Comparison of ENCODE assay signal across 10 cellular contexts in the genomic region with DNA sequence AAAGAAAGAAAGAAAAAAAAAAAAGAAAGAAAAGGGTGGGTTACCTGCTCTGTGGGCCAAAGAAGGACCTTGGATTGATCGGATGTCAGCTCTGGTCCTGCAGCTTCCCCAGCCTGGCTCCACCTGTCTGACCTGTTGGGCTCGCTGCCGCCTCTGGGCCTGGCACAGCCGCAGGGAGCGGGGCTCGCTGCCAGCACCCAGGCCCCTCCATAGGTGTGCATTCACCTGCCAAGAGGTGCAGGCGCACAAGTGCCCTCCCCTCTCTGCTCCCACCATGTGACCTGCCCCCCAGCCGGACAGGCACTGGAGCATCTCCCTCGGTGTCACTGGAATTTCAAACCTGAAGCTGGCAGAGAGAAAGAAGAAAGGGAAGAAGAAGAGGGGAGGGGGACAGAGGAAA. TPM values are rescaled to one million over a fixed set of nuclear protein-coding genes. Genes with fewer than 3 reads are reported as not detected.
DNase-seq lines count a peak whose midpoint lies in the region; ATAC-seq and TF ChIP-seq lines count a peak whose summit lies in the region.
"Had no signal": no experiment of that assay in that cellular context is flagged by ENCODE, and none has a peak within 500 bp of the region (broad histone marks: within the 10 kb centered on the region; RNA-seq: fewer than 3 reads in every experiment).

No MANE protein-coding gene starts in this region.

- peak; percentile 72; the same call in 1 of the 2 replicates for TF ChIP-seq EP300 in Ishikawa (IDR thresholded peaks at IDR 0.05; ENCODE audit: borderline replicate concordance)
- TF ChIP-seq EP300 in tibial nerve (IDR thresholded peaks at IDR 0.05): no peak

- DNase-seq in ascending aorta (ENCODE audit: low spot score in 2 of 2) (no peak), right lobe of liver (no peak), tibial nerve (ENCODE audit: low spot score in 2 of 2) (no peak), KBM-7 (no peak), NCI-H2081 (lab: John Stamatoyannopoulos, UW) (no peak)
- DNase-seq: activated CD4-positive, alpha-beta memory T cell treated with anti-CD3 and anti-CD28 coated beads for 36 hours; occipital lobe had no signal

- H3K4me1 ChIP-seq in ascending aorta: peaks cover 11 to 20% of the 10 kb centered on the region in 2 donors
- peaks cover 0 to 25% (median 12%) of the 10 kb centered on the region in 4 donors for H3K4me1 ChIP-seq in right lobe of liver
- peaks cover 0 to 56% (median 30%) of the 10 kb centered on the region in 4 donors for H3K4me1 ChIP-seq in tibial nerve

- ATAC-seq in right lobe of liver (peak in 1 of 4 donors; percentile 1), GM18517 (IDR thresholded peaks at IDR 0.05; ENCODE audit: unreplicated experiment) (no peak)

- H3K9me3 ChIP-seq in ascending aorta (no peaks in the 10 kb centered on the region), right lobe of liver (no peaks in the 10 kb centered on the region), tibial nerve (no peaks in the 10 kb centered on the region)
- H3K9me3 ChIP-seq: BLaER1 had no signal

- WGBS in right lobe of liver (ENCODE audit: insufficient coverage, low coverage, low lambda C conversion rate, missing lambda C conversion rate): 35% methylated on average over 3 of the region's 9 CpGs
- 86 to 91% methylated on average over 7 of the region's 9 CpGs for WGBS in tibial nerve, 2 donors

- no peak overlapping the region for H3K4me3 ChIP-seq in ascending aorta
- no peak overlapping the region for H3K4me3 ChIP-seq in right lobe of liver
- no peak overlapping the region for H3K4me3 ChIP-seq in tibial nerve
- H3K4me3 ChIP-seq: BLaER1 had no signal

- TF ChIP-seq RAD21 in Ishikawa (IDR thresholded peaks at IDR 0.05; ENCODE audit: low read depth): no peak

- H3K36me3 ChIP-seq in ascending aorta: no peaks in the 10 kb centered on the region
- no peaks in the 10 kb centered on the region for H3K36me3 ChIP-seq in right lobe of liver
- H3K36me3 ChIP-seq in tibial nerve: no peaks in the 10 kb centered on the region
- H3K36me3 ChIP-seq: BLaER1 had no signal

- intact Hi-C loops in ascending aorta (cut with DNase I) (no loop called here), right lobe of liver (cut with DNase I) (no loop called here)

- no peak for TF ChIP-seq CTCF in ascending aorta (IDR thresholded peaks at IDR 0.05)
- TF ChIP-seq CTCF in right lobe of liver (IDR thresholded peaks at IDR 0.05): no peak
- no peak for TF ChIP-seq CTCF in tibial nerve (IDR thresholded peaks at IDR 0.05)

- TF ChIP-seq POLR2A in right lobe of liver (IDR thresholded peaks at IDR 0.05): no peak
- TF ChIP-seq POLR2A in tibial nerve (IDR thresholded peaks at IDR 0.05): no peak

- H3K27ac ChIP-seq in ascending aorta (peak overlapping the region; percentile 81 to 91), right lobe of liver (peak overlapping the region; percentile 94 to 97 (median 96)), tibial nerve (peak overlapping the region; percentile 75 to 97 (median 90))
- H3K27ac ChIP-seq: BLaER1 had no signal

- in situ Hi-C loops in KBM-7 (cut with MboI; ENCODE audit: low pct_unique_long_range_greater_than_20kb, low sequenced_read_pairs): no loop called here

- no peaks in the 10 kb centered on the region for H3K27me3 ChIP-seq in ascending aorta
- H3K27me3 ChIP-seq in right lobe of liver: no peaks in the 10 kb centered on the region
- H3K27me3 ChIP-seq in tibial nerve: no peaks in the 10 kb centered on the region
- H3K27me3 ChIP-seq: BLaER1 had no signal

TF ChIP-seq in Ishikawa, 13 proteins besides CTCF, POLR2A, EP300 and RAD21:
- TF ChIP-seq TCF12 (IDR thresholded peaks at IDR 0.05; ENCODE audit: low read depth) (peak; percentile 75), CREB1 (IDR thresholded peaks at IDR 0.05; ENCODE audit: low read depth) (no peak), NFIC (IDR thresholded peaks at IDR 0.05) (peak; percentile 95), REST (IDR thresholded peaks at IDR 0.05; ENCODE audit: low read depth) (no peak)
- TF ChIP-seq, protein P1, sequence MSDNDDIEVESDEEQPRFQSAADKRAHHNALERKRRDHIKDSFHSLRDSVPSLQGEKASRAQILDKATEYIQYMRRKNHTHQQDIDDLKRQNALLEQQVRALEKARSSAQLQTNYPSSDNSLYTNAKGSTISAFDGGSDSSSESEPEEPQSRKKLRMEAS (IDR thresholded peaks at IDR 0.05): peak; percentile 25; the same call in 1 of the 2 replicates
- TF ChIP-seq, protein P2, sequence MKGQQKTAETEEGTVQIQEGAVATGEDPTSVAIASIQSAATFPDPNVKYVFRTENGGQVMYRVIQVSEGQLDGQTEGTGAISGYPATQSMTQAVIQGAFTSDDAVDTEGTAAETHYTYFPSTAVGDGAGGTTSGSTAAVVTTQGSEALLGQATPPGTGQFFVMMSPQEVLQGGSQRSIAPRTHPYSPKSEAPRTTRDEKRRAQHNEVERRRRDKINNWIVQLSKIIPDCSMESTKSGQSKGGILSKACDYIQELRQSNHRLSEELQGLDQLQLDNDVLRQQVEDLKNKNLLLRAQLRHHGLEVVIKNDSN (IDR thresholded peaks at IDR 0.05): peak; percentile 81

RNA-seq across cellular contexts. Expression of gene GPR157, which starts 33.1 kb away (rescaled TPM):
- total RNA-seq in ascending aorta: 7.1 TPM
- 10 to 100 TPM in 1 of 6 experiments, 1 to 10 TPM in 5; 5.6 to 12.5 (median 7.0) TPM for total RNA-seq in right lobe of liver
- total RNA-seq in tibial nerve: 10 to 100 TPM in 1 of 4 donors, 1 to 10 TPM in 3; 2.8 to 10.5 (median 6.2) TPM
